Comparison of ENCODE assay signal across 1 cellular context in the genomic region with DNA sequence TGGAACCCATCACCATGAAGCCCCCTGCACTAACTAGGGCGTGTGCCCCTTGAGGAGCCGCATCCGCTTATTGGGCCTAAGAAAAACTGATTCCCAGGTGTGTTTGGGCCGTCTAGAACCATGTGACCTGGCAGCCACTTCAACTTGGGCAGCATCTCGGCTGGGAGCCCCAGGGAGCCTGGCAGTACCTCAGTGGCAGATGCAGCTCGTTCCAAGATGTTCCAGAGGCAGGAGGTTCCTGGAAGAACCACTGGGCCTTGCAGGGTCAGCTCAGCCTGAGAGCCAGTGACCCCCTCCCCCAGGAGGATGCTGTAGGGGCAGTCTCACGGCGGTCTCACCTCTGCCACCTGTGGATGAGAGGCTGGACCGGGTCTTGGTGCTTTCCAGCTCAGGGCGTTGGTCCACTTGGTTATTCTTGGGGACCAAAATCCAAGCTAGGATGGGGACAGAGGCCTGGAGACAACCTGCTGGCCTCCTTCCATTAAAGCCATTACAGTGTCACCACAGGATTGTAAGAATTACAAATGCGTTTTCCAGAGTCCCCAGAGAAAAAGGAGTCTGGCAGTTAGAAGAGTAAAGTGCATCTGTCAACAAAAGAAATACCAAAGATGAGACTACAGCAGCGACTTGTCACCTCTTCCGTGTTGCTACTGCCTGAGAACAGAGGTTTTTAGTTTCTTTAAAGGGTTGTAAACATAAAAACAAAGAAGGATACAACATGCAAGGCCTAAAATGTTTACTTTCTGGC.
TF ChIP-seq lines count a peak whose summit lies in the region.

No MANE protein-coding gene starts in this region.

TF ChIP-seq in WTC11, 78 proteins besides CTCF, POLR2A, EP300 and RAD21 (continued from another document):
- TF ChIP-seq, protein P1, sequence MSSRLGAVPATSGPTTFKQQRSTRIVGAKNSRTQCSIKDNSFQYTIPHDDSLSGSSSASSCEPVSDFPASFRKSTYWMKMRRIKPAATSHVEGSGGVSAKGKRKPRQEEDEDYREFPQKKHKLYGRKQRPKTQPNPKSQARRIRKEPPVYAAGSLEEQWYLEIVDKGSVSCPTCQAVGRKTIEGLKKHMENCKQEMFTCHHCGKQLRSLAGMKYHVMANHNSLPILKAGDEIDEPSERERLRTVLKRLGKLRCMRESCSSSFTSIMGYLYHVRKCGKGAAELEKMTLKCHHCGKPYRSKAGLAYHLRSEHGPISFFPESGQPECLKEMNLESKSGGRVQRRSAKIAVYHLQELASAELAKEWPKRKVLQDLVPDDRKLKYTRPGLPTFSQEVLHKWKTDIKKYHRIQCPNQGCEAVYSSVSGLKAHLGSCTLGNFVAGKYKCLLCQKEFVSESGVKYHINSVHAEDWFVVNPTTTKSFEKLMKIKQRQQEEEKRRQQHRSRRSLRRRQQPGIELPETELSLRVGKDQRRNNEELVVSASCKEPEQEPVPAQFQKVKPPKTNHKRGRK (CRISPR knock-in tag; IDR thresholded peaks at IDR 0.05; ENCODE audit: borderline replicate concordance): no peak
- TF ChIP-seq TP53 (CRISPR knock-in tag; IDR thresholded peaks at IDR 0.05) (no peak), ETV6 (CRISPR knock-in tag; IDR thresholded peaks at IDR 0.05) (no peak), EMX1 (CRISPR knock-in tag; IDR thresholded peaks at IDR 0.05) (no peak), MXD4 (CRISPR knock-in tag; IDR thresholded peaks at IDR 0.05; ENCODE audit: borderline replicate concordance) (no peak), ZNF121 (CRISPR knock-in tag; IDR thresholded peaks at IDR 0.05) (no peak), ZNF671 (CRISPR knock-in tag; IDR thresholded peaks at IDR 0.05) (no peak), OVOL2 (CRISPR knock-in tag; IDR thresholded peaks at IDR 0.05; ENCODE audit: borderline replicate concordance) (no peak), MAX (CRISPR knock-in tag; IDR thresholded peaks at IDR 0.05) (no peak)
- TF ChIP-seq, protein P2, sequence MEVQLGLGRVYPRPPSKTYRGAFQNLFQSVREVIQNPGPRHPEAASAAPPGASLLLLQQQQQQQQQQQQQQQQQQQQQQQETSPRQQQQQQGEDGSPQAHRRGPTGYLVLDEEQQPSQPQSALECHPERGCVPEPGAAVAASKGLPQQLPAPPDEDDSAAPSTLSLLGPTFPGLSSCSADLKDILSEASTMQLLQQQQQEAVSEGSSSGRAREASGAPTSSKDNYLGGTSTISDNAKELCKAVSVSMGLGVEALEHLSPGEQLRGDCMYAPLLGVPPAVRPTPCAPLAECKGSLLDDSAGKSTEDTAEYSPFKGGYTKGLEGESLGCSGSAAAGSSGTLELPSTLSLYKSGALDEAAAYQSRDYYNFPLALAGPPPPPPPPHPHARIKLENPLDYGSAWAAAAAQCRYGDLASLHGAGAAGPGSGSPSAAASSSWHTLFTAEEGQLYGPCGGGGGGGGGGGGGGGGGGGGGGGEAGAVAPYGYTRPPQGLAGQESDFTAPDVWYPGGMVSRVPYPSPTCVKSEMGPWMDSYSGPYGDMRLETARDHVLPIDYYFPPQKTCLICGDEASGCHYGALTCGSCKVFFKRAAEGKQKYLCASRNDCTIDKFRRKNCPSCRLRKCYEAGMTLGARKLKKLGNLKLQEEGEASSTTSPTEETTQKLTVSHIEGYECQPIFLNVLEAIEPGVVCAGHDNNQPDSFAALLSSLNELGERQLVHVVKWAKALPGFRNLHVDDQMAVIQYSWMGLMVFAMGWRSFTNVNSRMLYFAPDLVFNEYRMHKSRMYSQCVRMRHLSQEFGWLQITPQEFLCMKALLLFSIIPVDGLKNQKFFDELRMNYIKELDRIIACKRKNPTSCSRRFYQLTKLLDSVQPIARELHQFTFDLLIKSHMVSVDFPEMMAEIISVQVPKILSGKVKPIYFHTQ (CRISPR knock-in tag; IDR thresholded peaks at IDR 0.05): no peak
- TF ChIP-seq, protein P3, sequence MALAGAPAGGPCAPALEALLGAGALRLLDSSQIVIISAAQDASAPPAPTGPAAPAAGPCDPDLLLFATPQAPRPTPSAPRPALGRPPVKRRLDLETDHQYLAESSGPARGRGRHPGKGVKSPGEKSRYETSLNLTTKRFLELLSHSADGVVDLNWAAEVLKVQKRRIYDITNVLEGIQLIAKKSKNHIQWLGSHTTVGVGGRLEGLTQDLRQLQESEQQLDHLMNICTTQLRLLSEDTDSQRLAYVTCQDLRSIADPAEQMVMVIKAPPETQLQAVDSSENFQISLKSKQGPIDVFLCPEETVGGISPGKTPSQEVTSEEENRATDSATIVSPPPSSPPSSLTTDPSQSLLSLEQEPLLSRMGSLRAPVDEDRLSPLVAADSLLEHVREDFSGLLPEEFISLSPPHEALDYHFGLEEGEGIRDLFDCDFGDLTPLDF (CRISPR knock-in tag; IDR thresholded peaks at IDR 0.05): no peak
- TF ChIP-seq, protein P4, sequence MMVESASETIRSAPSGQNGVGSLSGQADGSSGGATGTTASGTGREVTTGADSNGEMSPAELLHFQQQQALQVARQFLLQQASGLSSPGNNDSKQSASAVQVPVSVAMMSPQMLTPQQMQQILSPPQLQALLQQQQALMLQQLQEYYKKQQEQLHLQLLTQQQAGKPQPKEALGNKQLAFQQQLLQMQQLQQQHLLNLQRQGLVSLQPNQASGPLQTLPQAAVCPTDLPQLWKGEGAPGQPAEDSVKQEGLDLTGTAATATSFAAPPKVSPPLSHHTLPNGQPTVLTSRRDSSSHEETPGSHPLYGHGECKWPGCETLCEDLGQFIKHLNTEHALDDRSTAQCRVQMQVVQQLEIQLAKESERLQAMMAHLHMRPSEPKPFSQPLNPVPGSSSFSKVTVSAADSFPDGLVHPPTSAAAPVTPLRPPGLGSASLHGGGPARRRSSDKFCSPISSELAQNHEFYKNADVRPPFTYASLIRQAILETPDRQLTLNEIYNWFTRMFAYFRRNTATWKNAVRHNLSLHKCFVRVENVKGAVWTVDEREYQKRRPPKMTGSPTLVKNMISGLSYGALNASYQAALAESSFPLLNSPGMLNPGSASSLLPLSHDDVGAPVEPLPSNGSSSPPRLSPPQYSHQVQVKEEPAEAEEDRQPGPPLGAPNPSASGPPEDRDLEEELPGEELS (CRISPR knock-in tag; IDR thresholded peaks at IDR 0.05): no peak
